ENCODE assay signal across 1 cellular context in the genomic region with DNA sequence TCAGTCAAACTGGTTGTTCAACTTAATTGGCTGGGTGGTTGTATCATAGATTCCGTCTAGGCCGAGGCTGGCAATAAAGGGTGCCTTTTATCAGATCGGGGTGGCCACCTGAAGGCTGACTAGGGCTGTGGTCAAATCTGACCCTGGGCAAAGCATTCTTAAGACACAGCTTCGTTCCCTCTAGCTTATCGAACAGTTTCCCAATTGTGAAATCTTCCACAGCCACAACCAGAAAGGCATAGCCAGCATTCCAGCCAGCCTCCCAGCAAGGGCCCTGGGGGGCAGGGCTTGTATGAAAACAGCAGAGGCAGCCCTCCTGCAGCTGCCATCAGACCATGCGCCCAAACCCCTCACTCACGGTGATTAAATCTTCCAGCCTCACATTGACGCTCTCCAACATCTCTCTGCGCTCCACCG.
TF ChIP-seq lines count a peak whose summit lies in the region.

No MANE protein-coding gene starts in this region.

TF ChIP-seq in GM23338, 12 proteins besides CTCF, POLR2A, EP300 and RAD21 (continued from another document):
- TF ChIP-seq, protein P1, sequence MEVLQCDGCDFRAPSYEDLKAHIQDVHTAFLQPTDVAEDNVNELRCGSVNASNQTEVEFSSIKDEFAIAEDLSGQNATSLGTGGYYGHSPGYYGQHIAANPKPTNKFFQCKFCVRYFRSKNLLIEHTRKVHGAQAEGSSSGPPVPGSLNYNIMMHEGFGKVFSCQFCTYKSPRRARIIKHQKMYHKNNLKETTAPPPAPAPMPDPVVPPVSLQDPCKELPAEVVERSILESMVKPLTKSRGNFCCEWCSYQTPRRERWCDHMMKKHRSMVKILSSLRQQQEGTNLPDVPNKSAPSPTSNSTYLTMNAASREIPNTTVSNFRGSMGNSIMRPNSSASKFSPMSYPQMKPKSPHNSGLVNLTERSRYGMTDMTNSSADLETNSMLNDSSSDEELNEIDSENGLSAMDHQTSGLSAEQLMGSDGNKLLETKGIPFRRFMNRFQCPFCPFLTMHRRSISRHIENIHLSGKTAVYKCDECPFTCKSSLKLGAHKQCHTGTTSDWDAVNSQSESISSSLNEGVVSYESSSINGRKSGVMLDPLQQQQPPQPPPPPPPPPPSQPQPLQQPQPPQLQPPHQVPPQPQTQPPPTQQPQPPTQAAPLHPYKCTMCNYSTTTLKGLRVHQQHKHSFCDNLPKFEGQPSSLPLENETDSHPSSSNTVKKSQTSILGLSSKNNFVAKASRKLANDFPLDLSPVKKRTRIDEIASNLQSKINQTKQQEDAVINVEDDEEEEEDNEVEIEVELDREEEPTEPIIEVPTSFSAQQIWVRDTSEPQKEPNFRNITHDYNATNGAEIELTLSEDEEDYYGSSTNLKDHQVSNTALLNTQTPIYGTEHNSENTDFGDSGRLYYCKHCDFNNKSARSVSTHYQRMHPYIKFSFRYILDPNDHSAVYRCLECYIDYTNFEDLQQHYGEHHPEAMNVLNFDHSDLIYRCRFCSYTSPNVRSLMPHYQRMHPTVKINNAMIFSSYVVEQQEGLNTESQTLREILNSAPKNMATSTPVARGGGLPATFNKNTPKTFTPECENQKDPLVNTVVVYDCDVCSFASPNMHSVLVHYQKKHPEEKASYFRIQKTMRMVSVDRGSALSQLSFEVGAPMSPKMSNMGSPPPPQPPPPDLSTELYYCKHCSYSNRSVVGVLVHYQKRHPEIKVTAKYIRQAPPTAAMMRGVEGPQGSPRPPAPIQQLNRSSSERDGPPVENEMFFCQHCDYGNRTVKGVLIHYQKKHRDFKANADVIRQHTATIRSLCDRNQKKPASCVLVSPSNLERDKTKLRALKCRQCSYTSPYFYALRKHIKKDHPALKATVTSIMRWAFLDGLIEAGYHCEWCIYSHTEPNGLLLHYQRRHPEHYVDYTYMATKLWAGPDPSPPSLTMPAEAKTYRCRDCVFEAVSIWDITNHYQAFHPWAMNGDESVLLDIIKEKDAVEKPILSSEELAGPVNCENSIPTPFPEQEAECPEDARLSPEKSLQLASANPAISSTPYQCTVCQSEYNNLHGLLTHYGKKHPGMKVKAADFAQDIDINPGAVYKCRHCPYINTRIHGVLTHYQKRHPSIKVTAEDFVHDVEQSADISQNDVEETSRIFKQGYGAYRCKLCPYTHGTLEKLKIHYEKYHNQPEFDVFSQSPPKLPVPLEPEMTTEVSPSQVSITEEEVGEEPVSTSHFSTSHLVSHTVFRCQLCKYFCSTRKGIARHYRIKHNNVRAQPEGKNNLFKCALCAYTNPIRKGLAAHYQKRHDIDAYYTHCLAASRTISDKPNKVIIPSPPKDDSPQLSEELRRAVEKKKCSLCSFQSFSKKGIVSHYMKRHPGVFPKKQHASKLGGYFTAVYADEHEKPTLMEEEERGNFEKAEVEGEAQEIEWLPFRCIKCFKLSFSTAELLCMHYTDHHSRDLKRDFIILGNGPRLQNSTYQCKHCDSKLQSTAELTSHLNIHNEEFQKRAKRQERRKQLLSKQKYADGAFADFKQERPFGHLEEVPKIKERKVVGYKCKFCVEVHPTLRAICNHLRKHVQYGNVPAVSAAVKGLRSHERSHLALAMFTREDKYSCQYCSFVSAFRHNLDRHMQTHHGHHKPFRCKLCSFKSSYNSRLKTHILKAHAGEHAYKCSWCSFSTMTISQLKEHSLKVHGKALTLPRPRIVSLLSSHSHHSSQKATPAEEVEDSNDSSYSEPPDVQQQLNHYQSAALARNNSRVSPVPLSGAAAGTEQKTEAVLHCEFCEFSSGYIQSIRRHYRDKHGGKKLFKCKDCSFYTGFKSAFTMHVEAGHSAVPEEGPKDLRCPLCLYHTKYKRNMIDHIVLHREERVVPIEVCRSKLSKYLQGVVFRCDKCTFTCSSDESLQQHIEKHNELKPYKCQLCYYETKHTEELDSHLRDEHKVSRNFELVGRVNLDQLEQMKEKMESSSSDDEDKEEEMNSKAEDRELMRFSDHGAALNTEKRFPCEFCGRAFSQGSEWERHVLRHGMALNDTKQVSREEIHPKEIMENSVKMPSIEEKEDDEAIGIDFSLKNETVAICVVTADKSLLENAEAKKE (CRISPR knock-in tag; IDR thresholded peaks at IDR 0.05) = no peak
